In the genomic region with DNA sequence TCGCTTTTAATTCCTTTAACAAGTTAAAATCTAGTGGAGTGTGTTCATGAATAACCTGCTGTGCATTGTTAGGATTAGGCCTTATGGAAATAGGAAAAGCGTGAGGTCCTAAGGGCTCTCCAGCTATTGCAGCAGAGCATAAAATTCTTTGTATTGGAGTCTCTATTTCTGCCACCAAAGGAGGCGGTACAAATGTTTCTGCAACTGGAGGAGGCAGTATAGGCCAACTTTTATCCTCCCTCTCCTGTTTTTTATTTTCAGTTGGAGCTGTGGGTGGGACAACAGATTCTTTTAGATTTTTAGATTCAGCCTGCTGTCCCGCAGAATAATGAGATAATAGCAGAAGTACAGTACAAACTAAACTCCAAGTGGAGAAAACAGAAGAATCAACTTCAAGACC, we compare ENCODE assay signal across 1 cellular context.
TF ChIP-seq lines count a peak whose summit lies in the region.

No MANE protein-coding gene starts in this region.

TF ChIP-seq in WTC11, 78 proteins besides CTCF, POLR2A, EP300 and RAD21 (continued from another document):
- TF ChIP-seq, protein P1, sequence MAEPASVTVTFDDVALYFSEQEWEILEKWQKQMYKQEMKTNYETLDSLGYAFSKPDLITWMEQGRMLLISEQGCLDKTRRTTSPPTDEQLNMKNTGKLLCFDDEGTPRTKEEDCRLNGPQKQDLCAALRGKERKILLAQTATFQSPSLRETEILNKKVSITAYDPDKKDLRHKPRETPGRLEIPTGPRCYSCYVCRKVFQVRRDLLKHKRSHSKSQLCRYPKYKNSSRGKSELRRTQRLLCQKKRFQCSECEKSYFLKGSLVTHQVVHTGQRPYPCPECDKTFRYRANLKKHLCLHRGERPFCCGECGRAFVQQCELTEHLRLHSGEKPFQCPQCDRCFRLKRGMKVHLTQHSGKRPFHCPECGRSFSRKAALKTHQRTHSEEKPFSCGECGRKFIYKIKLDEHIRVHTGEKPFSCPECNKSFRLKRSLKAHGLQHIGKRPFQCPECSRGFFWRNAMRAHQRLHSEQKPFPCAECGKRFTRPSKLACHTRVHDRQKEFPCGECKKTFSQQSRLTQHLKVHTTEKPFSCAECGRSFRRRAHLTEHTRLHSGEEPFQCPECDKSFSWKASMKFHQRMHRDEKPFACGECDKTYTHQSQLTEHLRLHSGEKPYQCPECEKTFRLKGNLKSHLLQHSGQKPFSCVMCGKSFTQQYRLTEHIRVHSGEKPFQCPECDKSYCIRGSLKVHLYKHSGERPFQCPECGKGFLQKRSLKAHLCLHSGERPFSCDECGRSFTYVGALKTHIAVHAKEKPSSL (CRISPR knock-in tag; conservative IDR thresholded peaks at IDR 0.05), result no peak
- TF ChIP-seq, protein P2, sequence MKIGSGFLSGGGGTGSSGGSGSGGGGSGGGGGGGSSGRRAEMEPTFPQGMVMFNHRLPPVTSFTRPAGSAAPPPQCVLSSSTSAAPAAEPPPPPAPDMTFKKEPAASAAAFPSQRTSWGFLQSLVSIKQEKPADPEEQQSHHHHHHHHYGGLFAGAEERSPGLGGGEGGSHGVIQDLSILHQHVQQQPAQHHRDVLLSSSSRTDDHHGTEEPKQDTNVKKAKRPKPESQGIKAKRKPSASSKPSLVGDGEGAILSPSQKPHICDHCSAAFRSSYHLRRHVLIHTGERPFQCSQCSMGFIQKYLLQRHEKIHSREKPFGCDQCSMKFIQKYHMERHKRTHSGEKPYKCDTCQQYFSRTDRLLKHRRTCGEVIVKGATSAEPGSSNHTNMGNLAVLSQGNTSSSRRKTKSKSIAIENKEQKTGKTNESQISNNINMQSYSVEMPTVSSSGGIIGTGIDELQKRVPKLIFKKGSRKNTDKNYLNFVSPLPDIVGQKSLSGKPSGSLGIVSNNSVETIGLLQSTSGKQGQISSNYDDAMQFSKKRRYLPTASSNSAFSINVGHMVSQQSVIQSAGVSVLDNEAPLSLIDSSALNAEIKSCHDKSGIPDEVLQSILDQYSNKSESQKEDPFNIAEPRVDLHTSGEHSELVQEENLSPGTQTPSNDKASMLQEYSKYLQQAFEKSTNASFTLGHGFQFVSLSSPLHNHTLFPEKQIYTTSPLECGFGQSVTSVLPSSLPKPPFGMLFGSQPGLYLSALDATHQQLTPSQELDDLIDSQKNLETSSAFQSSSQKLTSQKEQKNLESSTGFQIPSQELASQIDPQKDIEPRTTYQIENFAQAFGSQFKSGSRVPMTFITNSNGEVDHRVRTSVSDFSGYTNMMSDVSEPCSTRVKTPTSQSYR (CRISPR knock-in tag; IDR thresholded peaks at IDR 0.05), result no peak
- no peak for TF ChIP-seq FOXK1 (CRISPR knock-in tag; IDR thresholded peaks at IDR 0.05)
